ENCODE assay signal across 8 cellular contexts in genomic region chr1:39955547-39956539, GRCh38. TPM values are rescaled to one million over a fixed set of nuclear protein-coding genes. Genes with fewer than 3 reads are reported as not detected.
DNase-seq lines count a peak whose midpoint lies in the region; ATAC-seq, FAIRE-seq and TF ChIP-seq lines count a peak whose summit lies in the region.

No MANE protein-coding gene starts in this region.

- H3K9me1 ChIP-seq in K562 (ENCODE audit: control insufficient read depth, insufficient read depth, low read length): no peaks in the 10 kb centered on the region

- intact Hi-C loops in HCT116 (cut with micrococcal nuclease) (no loop called here), K562 (cut with micrococcal nuclease) (no loop called here), kidney (cut with DNase I) (no loop called here)

- no peak for TF ChIP-seq RAD21 in HCT116 (IDR thresholded peaks at IDR 0.05; ENCODE audit: low read depth)
- no peak for TF ChIP-seq RAD21 in K562 (CRISPR knock-in tag; conservative IDR thresholded peaks at IDR 0.05 in 1 of 2, IDR thresholded peaks at IDR 0.05 in 1 of 2)

- TF ChIP-seq EP300 in K562 (IDR thresholded peaks at IDR 0.05; ENCODE audit: low read length): no peak

- TF ChIP-seq POLR2A in HCT116 (IDR thresholded peaks at IDR 0.05; ENCODE audit: borderline replicate concordance, extremely low read depth, insufficient read depth, insufficient read length) (no peak), NB4 (IDR thresholded peaks at IDR 0.05; ENCODE audit: extremely low read depth, insufficient read length) (no peak), K562 (conservative IDR thresholded peaks at IDR 0.05) (no peak)

- no peaks in the 10 kb centered on the region for H3K27me3 Mint-ChIP-seq in T-helper 17 cell

- peak overlapping the region; percentile 77 for H3K27ac Mint-ChIP-seq in T-helper 17 cell

- peak overlapping the region; percentile 99 for H3K4me2 ChIP-seq in HCT116 (ENCODE audit: low read length)
- H3K4me2 ChIP-seq in K562 (ENCODE audit: insufficient read depth, low read length): no peak overlapping the region

- peaks cover 10 to 23% of the 10 kb centered on the region in 2 experiments for H3K4me1 ChIP-seq in HCT116 (ENCODE audit: control insufficient read depth in 1 of 2, insufficient read depth in 2 of 2, low read length in 2 of 2)
- H3K4me1 ChIP-seq in K562 (replicated peaks in 1 of 2; ENCODE audit: control insufficient read depth in 2 of 2, insufficient read depth in 2 of 2, low read length in 2 of 2): peaks cover 0 to 22% of the 10 kb centered on the region in 2 experiments; a peak in 3 of 5 replicates
- peaks cover 12% of the 10 kb centered on the region in 2 donors for H3K4me1 ChIP-seq in kidney (ENCODE audit: control insufficient read depth in 1 of 2, insufficient read depth in 1 of 2, low read depth in 1 of 2, low read length in 2 of 2)

- TF ChIP-seq CTCF in HCT116 (IDR thresholded peaks at IDR 0.05 in 2 of 3, conservative IDR thresholded peaks at IDR 0.05 in 1 of 3; ENCODE audit: borderline replicate concordance in 1 of 3, insufficient read depth in 1 of 3, low read depth in 2 of 3, low read length in 2 of 3) (no peak), NB4 (IDR thresholded peaks at IDR 0.05; ENCODE audit: low read depth, low read length) (no peak), K562 (IDR thresholded peaks at IDR 0.05 in 2 of 3, conservative IDR thresholded peaks at IDR 0.05 in 1 of 3; ENCODE audit: insufficient read depth in 2 of 3, low read depth in 1 of 3, low read length in 3 of 3) (no peak), kidney (IDR thresholded peaks at IDR 0.05; ENCODE audit: borderline replicate concordance, extremely low read depth, insufficient read depth) (no peak)

- in situ Hi-C loops in K562 (cut with MboI): no loop called here

- 11% methylated on average over 32 of the region's 36 CpGs for WGBS in K562 (ENCODE audit: insufficient coverage, low coverage, missing lambda C conversion rate)

- 0 out of 2 replicates have a peak, but pooled peaks cover 8% of the 10 kb centered on the region for H3K79me2 ChIP-seq in HCT116 (ENCODE audit: insufficient read depth, low read length)
- no peaks in the 10 kb centered on the region for H3K79me2 ChIP-seq in K562 (ENCODE audit: control insufficient read depth, insufficient read depth, low read length)

- H3K4me3 Mint-ChIP-seq in T-helper 17 cell: peak overlapping the region; percentile 94

- H2AFZ ChIP-seq in HCT116 (ENCODE audit: low read depth, low read length, poor library complexity, severe bottlenecking) (no peak overlapping the region), K562 (ENCODE audit: low read depth, low read length) (no peak overlapping the region; the same call in 1 of the 2 replicates)

- H3K9ac ChIP-seq in HCT116 (ENCODE audit: low read length) (peak overlapping the region; percentile 70), K562 (ENCODE audit: insufficient read depth in 1 of 2, low read depth in 2 of 2, low read length in 2 of 2) (peak overlapping the region in 1 of 2 experiments; percentile 72; a peak in 2 of 4 replicates), kidney (ENCODE audit: low read length in 2 of 2) (peak overlapping the region; percentile 4 to 51)

- RAD21 ChIA-PET in HCT116 (lab: Charles Lee; ENCODE audit: low non-redundant PET in 1 of 2, low total read pairs in 2 of 2, uncharacterized antibody in 2 of 2, unreplicated experiment in 2 of 2): interaction anchor here (0.6 to 0.7 kb wide), 2 partner anchors 36 to 77 kb away, joined by 3 to 5 read pairs; no protein-coding TSS in a partner anchor

- H3K4me3 ChIP-seq in HCT116 (replicated peaks in 1 of 2; ENCODE audit: low read depth in 1 of 2, low read length in 2 of 2) (peak overlapping the region; percentile 75 to 89), NB4 (ENCODE audit: low read depth, low read length) (peak overlapping the region; percentile 81), K562 (no peak overlapping the region), kidney (ENCODE audit: low read length in 2 of 2) (peak overlapping the region; percentile 40 to 54)

- H3K27me3 ChIP-seq in HCT116 (ENCODE audit: insufficient read depth, low read length) (no peaks in the 10 kb centered on the region), K562 (ENCODE audit: control insufficient read depth in 2 of 2, insufficient read depth in 2 of 2, low read length in 2 of 2) (peaks cover 39 to 57% of the 10 kb centered on the region in 2 experiments)

- CTCF ChIA-PET in HCT116 (lab: Charles Lee) (interaction anchor here (0.7 to 1.5 kb wide), 7 partner anchors 10 to 383 kb away, joined by 3 to 11 read pairs (median 3); no protein-coding TSS in a partner anchor), K562 (lab: Yijun Ruan, JAX; ENCODE audit: low intra/inter-chr PET ratio) (no interaction called here)

- DNase-seq in GDM1 (lab: John Stamatoyannopoulos, UW): peak; percentile 7
- DNase-seq in HCT116 (ENCODE audit: low read depth, low spot score): peak; percentile 18
- peak; percentile 77 for DNase-seq in NB4 (ENCODE audit: low read depth)
- DNase-seq in T-helper 17 cell: peak; percentile 16 to 40 (median 19)
- no peak for DNase-seq in K562 (ENCODE audit: extremely low read depth in 1 of 4, low spot score in 3 of 4)
- DNase-seq in kidney: no peak
- peak; percentile 60 for DNase-seq in stimulated activated CD4-positive, alpha-beta T cell treated with anti-CD3 and anti-CD28 coated beads, Interleukin-4, amount 100 ng/mL, for 1 hour
- DNase-seq in effector CD8-positive, alpha-beta T cell (lab: John Stamatoyannopoulos, UW): no peak

- H3K9me2 ChIP-seq in HCT116 (ENCODE audit: insufficient read depth): no peaks in the 10 kb centered on the region

- H3K36me3 Mint-ChIP-seq in T-helper 17 cell (ENCODE audit: low read depth): no peaks in the 10 kb centered on the region

- ATAC-seq in HCT116: peak; percentile 49
- ATAC-seq in T-helper 17 cell: peak; percentile 63
- no peak; the same call in 2 of the 3 replicates for ATAC-seq in K562

- POLR2A ChIA-PET in HCT116 (lab: Charles Lee) (interaction anchor here (0.9 to 1.4 kb wide), 3 partner anchors 36 to 54 kb away, joined by 3 to 7 read pairs (median 4); partner anchors contain the start of gene MYCL), K562 (lab: Yijun Ruan, JAX) (interaction anchor here (0.5 to 1.9 kb wide), 6 partner anchors 9 to 389 kb away, joined by 3 to 4 read pairs (median 3); no protein-coding TSS in a partner anchor)

- H4K20me1 ChIP-seq in HCT116 (ENCODE audit: insufficient read depth) (no peaks in the 10 kb centered on the region), K562 (replicated peaks; ENCODE audit: control insufficient read depth, insufficient read depth, low read length) (no peaks in the 10 kb centered on the region)

- no peak for FAIRE-seq in K562 (lab: Jason Lieb, UNC)
- FAIRE-seq in kidney (lab: Jason Lieb, UNC): no peak

- H3K27ac ChIP-seq in HCT116 (ENCODE audit: low read depth, low read length): peak overlapping the region; percentile 13; the same call in 1 of the 2 replicates
- no peak overlapping the region for H3K27ac ChIP-seq in K562 (ENCODE audit: extremely low read depth, low read depth, low read length)
- no peak overlapping the region for H3K27ac ChIP-seq in kidney (ENCODE audit: low read depth in 2 of 2, low read length in 2 of 2)

- BruUV-seq in HCT116 (replicated peaks; lab: Mats Ljungman, UMichigan): TSS peak; percentile 42
- BruUV-seq in K562 (replicated peaks; lab: Mats Ljungman, UMichigan): no TSS peak

- H3K36me3 ChIP-seq in HCT116 (ENCODE audit: control insufficient read depth in 1 of 2, insufficient read depth in 2 of 2, low read length in 2 of 2): 0 out of 4 replicates have a peak, but pooled peaks cover 0 to 2% of the 10 kb centered on the region in 2 experiments
- H3K36me3 ChIP-seq in K562 (ENCODE audit: control insufficient read depth, insufficient read depth, low read length): no peaks in the 10 kb centered on the region
- H3K36me3 ChIP-seq in kidney (ENCODE audit: control insufficient read depth in 1 of 2, insufficient read depth in 2 of 2, low read length in 2 of 2): no peaks in the 10 kb centered on the region

- H3K4me1 Mint-ChIP-seq in T-helper 17 cell: peaks cover 15% of the 10 kb centered on the region

- H3K9me3 ChIP-seq in HCT116 (ENCODE audit: control insufficient read depth in 1 of 2, insufficient read depth in 1 of 2, low read depth in 1 of 2, low read length in 2 of 2) (no peaks in the 10 kb centered on the region), T-helper 17 cell (ENCODE audit: control insufficient read depth, low read length, poor library complexity, severe bottlenecking) (no peaks in the 10 kb centered on the region), K562 (replicated peaks; ENCODE audit: control insufficient read depth, insufficient read depth, low read depth, low read length) (no peaks in the 10 kb centered on the region), kidney (ENCODE audit: control insufficient read depth in 1 of 2, low read length in 2 of 2) (no peaks in the 10 kb centered on the region)

RNA-seq across cellular contexts. Expression of gene MFSD2A, which starts 0.9 kb away (rescaled TPM):
- total RNA-seq in HCT116 (2021; ENCODE audit: unreplicated experiment): 8.0 TPM
- polyA plus RNA-seq in HCT116 (2012): 3.2 and 4.2 TPM in 2 replicates
- total RNA-seq in T-helper 17 cell: 1 to 10 TPM; 4.6 to 5.5 TPM
- 0.46 TPM in 1 of 2 replicates, not detected in the other for total RNA-seq in K562 (2011; cell fraction: chromatin; rRNA removed; ENCODE audit: low replicate concordance)
- total RNA-seq in K562 (2011; cell fraction: nucleolus; rRNA removed): 0.67 TPM in 1 of 2 replicates, not detected in the other
- total RNA-seq in K562 (2011; cell fraction: nucleoplasm; rRNA removed): 0.37 TPM in 1 of 2 replicates, not detected in the other
- not detected in 2 replicates for total RNA-seq in K562 (2014; rRNA removed)
- total RNA-seq in K562 (2014; rRNA removed; fragmentation: Illumina TruSeq; extraction: Trizol): 0.07 TPM in 1 of 2 replicates, not detected in the other
- 0.40 TPM in 1 of 2 replicates, not detected in the other for total RNA-seq in K562 (2015; rRNA removed; fragmentation: Illumina TruSeq; extraction: Trizol)
- 0.18 and 0.33 TPM in 2 replicates for total RNA-seq in K562 (2021)
- 0.06 and 0.19 TPM in 2 replicates for polyA plus RNA-seq in K562 (2011; rRNA removed)
- polyA plus RNA-seq in K562 (2011; cell fraction: cytosol; rRNA removed): 0.10 and 0.13 TPM in 2 replicates
- polyA plus RNA-seq in K562 (2011; cell fraction: nucleus; rRNA removed): 0.51 and 0.67 TPM in 2 replicates
- polyA plus RNA-seq in K562 (2012): 0.04 and 0.14 TPM in 2 replicates
- polyA plus RNA-seq in K562 (2014; fragmentation: Illumina TruSeq; extraction: Trizol): 0.11 and 0.15 TPM in 2 replicates
- polyA plus RNA-seq in K562 (2014; fragmentation: Nextera tagmentation; extraction: Ambion mirVana): not detected
- polyA plus RNA-seq in K562 (2014; rRNA removed): not detected in 2 replicates
- polyA minus RNA-seq in K562 (2011; rRNA and poly(A)+ RNA removed): 0.35 TPM in 1 of 2 replicates, not detected in the other
- polyA minus RNA-seq in K562 (2011; cell fraction: cytosol; rRNA and poly(A)+ RNA removed): not detected in 2 replicates
- polyA minus RNA-seq in K562 (2011; cell fraction: nucleus; rRNA and poly(A)+ RNA removed): 0.78 TPM in 1 of 2 replicates, not detected in the other
- total RNA-seq in kidney: 10.5 TPM
- polyA plus RNA-seq in kidney (ENCODE audit: insufficient read depth, low read depth, low replicate concordance): 10.0 TPM

RNA-seq across cellular contexts. Expression of gene MYCL, which starts 54.1 kb away (rescaled TPM):
- total RNA-seq in HCT116 (2021; ENCODE audit: unreplicated experiment) (10.0 TPM), T-helper 17 cell (1 to 10 TPM in 1 of 2 donors, under 1 TPM in 1; 0.68 to 1.2 TPM), K562 (2014; rRNA removed) (18.8 and 22.5 TPM in 2 replicates), K562 (2014; rRNA removed; fragmentation: Illumina TruSeq; extraction: Trizol) (12.8 and 13.2 TPM in 2 replicates), K562 (2015; rRNA removed; fragmentation: Illumina TruSeq; extraction: Trizol) (3.8 and 4.3 TPM in 2 replicates), K562 (2021) (19.7 and 22.0 TPM in 2 replicates), kidney (4.2 TPM)
- polyA plus RNA-seq in HCT116 (2012): 9.3 and 9.9 TPM in 2 replicates
- total RNA-seq in K562 (2011; cell fraction: chromatin; rRNA removed; ENCODE audit: low replicate concordance): 17.1 and 25.1 TPM in 2 replicates
- 30.7 and 32.6 TPM in 2 replicates for total RNA-seq in K562 (2011; cell fraction: nucleolus; rRNA removed)
- total RNA-seq in K562 (2011; cell fraction: nucleoplasm; rRNA removed): 27.3 and 29.5 TPM in 2 replicates
- polyA plus RNA-seq in K562 (2011; rRNA removed) (11.2 and 14.9 TPM in 2 replicates), K562 (2014; fragmentation: Illumina TruSeq; extraction: Trizol) (14.7 and 15.4 TPM in 2 replicates), K562 (2014; fragmentation: Nextera tagmentation; extraction: Ambion mirVana) (1 to 10 TPM; 3.5 to 4.0 TPM), K562 (2014; rRNA removed) (17.1 and 18.2 TPM in 2 replicates), kidney (ENCODE audit: insufficient read depth, low read depth, low replicate concordance) (1.7 TPM)
- polyA plus RNA-seq in K562 (2011; cell fraction: cytosol; rRNA removed): 12.4 and 15.8 TPM in 2 replicates
- polyA plus RNA-seq in K562 (2011; cell fraction: nucleus; rRNA removed): 12.3 and 20.0 TPM in 2 replicates
- 6.2 and 30.6 TPM in 2 replicates for polyA plus RNA-seq in K562 (2012)
- polyA minus RNA-seq in K562 (2011; rRNA and poly(A)+ RNA removed): 12.1 and 17.8 TPM in 2 replicates
- 6.6 and 8.7 TPM in 2 replicates for polyA minus RNA-seq in K562 (2011; cell fraction: cytosol; rRNA and poly(A)+ RNA removed)
- polyA minus RNA-seq in K562 (2011; cell fraction: nucleus; rRNA and poly(A)+ RNA removed): 15.6 and 34.1 TPM in 2 replicates

Comparison
In these comparisons a context has a peak if more than half of its experiments do, and no peak if none do; other contexts are left out.
1. DNase-seq: peak in GDM1 (single experiment), HCT116 (single experiment), NB4 (single experiment), T-helper 17 cell (3 of 3) and stimulated activated CD4-positive, alpha-beta T cell treated with anti-CD3 and anti-CD28 coated beads, Interleukin-4, amount 100 ng/mL, for 1 hour (single experiment); none in K562 (0 of 4), kidney (single experiment) and effector CD8-positive, alpha-beta T cell (single experiment).